In genomic region chr13:23654111-23655110, GRCh38 we compare ENCODE assay signal across 15 cellular contexts.
DNase-seq lines count a peak whose midpoint lies in the region; ATAC-seq and TF ChIP-seq lines count a peak whose summit lies in the region.
"Had no signal": no experiment of that assay in that cellular context is flagged by ENCODE, and none has a peak within 500 bp of the region (broad histone marks: within the 10 kb centered on the region; RNA-seq: fewer than 3 reads in every experiment).

No MANE protein-coding gene starts in this region.

- H3K36me3 ChIP-seq in lung (ENCODE audit: control insufficient read depth in 2 of 2, insufficient read depth in 2 of 2, low read length in 2 of 2), result no peaks in the 10 kb centered on the region

- H3K4me1 ChIP-seq in lung (ENCODE audit: control insufficient read depth in 2 of 2, insufficient read depth in 2 of 2, low read length in 2 of 2), result peaks cover 10 to 17% of the 10 kb centered on the region in 2 donors

- no peak overlapping the region for H3K4me3 Mint-ChIP-seq in activated CD8-positive, alpha-beta memory T cell treated with anti-CD3 and anti-CD28 coated beads, Interleukin-2, amount 10 ng/mL, durations not matched to agents 7 days and 5 days
- H3K4me3 Mint-ChIP-seq: B cell had no signal

- H3K9me3 Mint-ChIP-seq in activated CD8-positive, alpha-beta memory T cell treated with anti-CD3 and anti-CD28 coated beads, Interleukin-2, amount 10 ng/mL, durations not matched to agents 7 days and 5 days (ENCODE audit: low read depth), result no peaks in the 10 kb centered on the region
- H3K9me3 Mint-ChIP-seq: stimulated activated effector memory CD8-positive, alpha-beta T cell treated with anti-CD3 and anti-CD28 coated beads, Interleukin-12 subunit alpha, Interleukin-12 subunit beta, amount 100 ng/mL, for 72 hours had no signal

- no peaks in the 10 kb centered on the region for H3K36me3 Mint-ChIP-seq in activated CD8-positive, alpha-beta memory T cell treated with anti-CD3 and anti-CD28 coated beads, Interleukin-2, amount 10 ng/mL, durations not matched to agents 7 days and 5 days
- H3K36me3 Mint-ChIP-seq: stimulated activated effector memory CD8-positive, alpha-beta T cell treated with anti-CD3 and anti-CD28 coated beads, Interleukin-12 subunit alpha, Interleukin-12 subunit beta, amount 100 ng/mL, for 72 hours had no signal

- WGBS in lung, 2 donors, result 67 to 72% methylated on average over 11 of the region's 11 CpGs

- H3K27ac ChIP-seq in lung (ENCODE audit: low read depth in 1 of 2, low read length in 1 of 2), result peak overlapping the region; percentile 4 to 68

- H3K4me3 ChIP-seq in fibroblast of pulmonary artery (replicated peaks; ENCODE audit: low read depth, low read length) (no peak overlapping the region), lung (no peak overlapping the region)

- no peak for TF ChIP-seq CTCF in fibroblast of pulmonary artery (IDR thresholded peaks at IDR 0.05; ENCODE audit: low read length, missing control alignments)
- TF ChIP-seq CTCF in lung (IDR thresholded peaks at IDR 0.05; ENCODE audit: control extremely low read depth, extremely low read depth), result no peak

- no peaks in the 10 kb centered on the region for H3K9me3 ChIP-seq in lung (ENCODE audit: control insufficient read depth in 2 of 2, insufficient read depth in 1 of 2, low read length in 1 of 2)

- ATAC-seq in lung (ENCODE audit: insufficient read depth, low FRiP score), result no peak
- no peak for ATAC-seq in activated CD8-positive, alpha-beta memory T cell treated with anti-CD3 and anti-CD28 coated beads, Interleukin-2, amount 10 ng/mL, durations not matched to agents 7 days and 5 days

- H3K4me1 Mint-ChIP-seq in activated CD8-positive, alpha-beta memory T cell treated with anti-CD3 and anti-CD28 coated beads, Interleukin-2, amount 10 ng/mL, durations not matched to agents 7 days and 5 days, result peaks cover 14% of the 10 kb centered on the region

- peaks cover 33% of the 10 kb centered on the region for H3K27me3 Mint-ChIP-seq in activated CD8-positive, alpha-beta memory T cell treated with anti-CD3 and anti-CD28 coated beads, Interleukin-2, amount 10 ng/mL, durations not matched to agents 7 days and 5 days

- CTCF ChIA-PET in activated CD8-positive, alpha-beta memory T cell treated with anti-CD3 and anti-CD28 coated beads, Interleukin-2, amount 10 ng/mL, durations not matched to agents 7 days and 5 days (lab: Charles Lee), result no interaction called here

- peak; percentile 83 for DNase-seq in COLO829 (ENCODE audit: low spot score)
- peak; percentile 21 for DNase-seq in RPMI7951 (ENCODE audit: low read depth)
- DNase-seq in fibroblast of pulmonary artery (ENCODE audit: low read depth), result peak; percentile 57
- DNase-seq in lung (ENCODE audit: low spot score), result no peak
- no peak for DNase-seq in C1 segment of cervical spinal cord (lab: John Stamatoyannopoulos, UW)
- no peak for DNase-seq in ecto neural progenitor cell (ENCODE audit: low spot score)
- no peak for DNase-seq in HT-29 (ENCODE audit: low spot score)
- no peak for DNase-seq in activated CD8-positive, alpha-beta memory T cell treated with anti-CD3 and anti-CD28 coated beads, Interleukin-2, amount 10 ng/mL, durations not matched to agents 7 days and 5 days
- DNase-seq: activated naive CD4-positive, alpha-beta T cell treated with Interleukin-2 at 50 U/mL for 16 hours; KG1; NCI-H2029 treated with DMSO at 0.1 percent for 48 hours; NK-92 treated with Interleukin-12 subunit alpha and Interleukin-12 subunit beta, amount 100 ng/mL, for 24 hours; stimulated activated CD4-positive, alpha-beta T cell treated with anti-CD3 and anti-CD28 coated beads, Interleukin-1b, Interleukin-23, amount 100 ng/mL, for 48 hours had no signal

- H3K27ac Mint-ChIP-seq in activated CD8-positive, alpha-beta memory T cell treated with anti-CD3 and anti-CD28 coated beads, Interleukin-2, amount 10 ng/mL, durations not matched to agents 7 days and 5 days, result no peak overlapping the region
- H3K27ac Mint-ChIP-seq: B cell; stimulated activated effector memory CD8-positive, alpha-beta T cell treated with anti-CD3 and anti-CD28 coated beads, Interleukin-12 subunit alpha, Interleukin-12 subunit beta, amount 100 ng/mL, for 72 hours had no signal

- no peaks in the 10 kb centered on the region for H3K27me3 ChIP-seq in lung (ENCODE audit: control insufficient read depth, insufficient read depth)

Comparison
In these comparisons a context has a peak if more than half of its experiments do, and no peak if none do; other contexts are left out.
1. DNase-seq: peak in COLO829 (single experiment), RPMI7951 (single experiment) and fibroblast of pulmonary artery (single experiment); none in lung (single experiment), C1 segment of cervical spinal cord (0 of 14), ecto neural progenitor cell (single experiment), HT-29 (single experiment) and activated CD8-positive, alpha-beta memory T cell treated with anti-CD3 and anti-CD28 coated beads, Interleukin-2, amount 10 ng/mL, durations not matched to agents 7 days and 5 days (single experiment).